29 cellular contexts compared by ENCODE assay signal in genomic region chr17:34991606-34992005, GRCh38. TPM values are rescaled to one million over a fixed set of nuclear protein-coding genes. Genes with fewer than 3 reads are reported as not detected.
DNase-seq lines count a peak whose midpoint lies in the region; ATAC-seq and TF ChIP-seq lines count a peak whose summit lies in the region.
"Had no signal": no experiment of that assay in that cellular context is flagged by ENCODE, and none has a peak within 500 bp of the region (broad histone marks: within the 10 kb centered on the region; RNA-seq: fewer than 3 reads in every experiment).

No MANE protein-coding gene starts in this region.

- peaks cover 53 to 69% of the 10 kb centered on the region in 2 donors for H3K36me3 Mint-ChIP-seq in CD14-positive monocyte

- H3K4me1 ChIP-seq in prostate gland (replicated peaks): peaks cover 8% of the 10 kb centered on the region

- TF ChIP-seq CTCF in CD14-positive monocyte (IDR thresholded peaks at IDR 0.05): no peak
- TF ChIP-seq CTCF in VCaP (conservative IDR thresholded peaks at IDR 0.05): no peak
- no peak for TF ChIP-seq CTCF in prostate gland (IDR thresholded peaks at IDR 0.05)

- WGBS in prostate gland: 93% methylated on average over 3 of the region's 3 CpGs

- peaks cover 73% of the 10 kb centered on the region for H3K4me1 Mint-ChIP-seq in CD14-positive monocyte

- intact Hi-C loops in CD14-positive monocyte (cut with micrococcal nuclease): no loop called here
- intact Hi-C loops in prostate gland (cut with DNase I): no loop called here

- H3K27ac Mint-ChIP-seq in CD14-positive monocyte: peak overlapping the region; percentile 76 to 92 (median 90)
- H3K27ac Mint-ChIP-seq: activated CD4-positive, alpha-beta T cell treated with anti-CD3 and anti-CD28 coated beads, Interleukin-2, amount 10 ng/mL, durations not matched to agents 24 days and 14 days; activated naive CD8-positive, alpha-beta T cell treated with anti-CD3 and anti-CD28 coated beads, Interleukin-2, amount 50 U/mL, for 24 hours; stimulated activated naive B cell treated with anti-CD40 and anti-IgM and Interleukin-4, amounts not matched to agents 10 μg/mL and 1 μg/mL and 100 μg/mL, for 72 hours had no signal

- peak overlapping the region; percentile 99 for H3K27ac ChIP-seq in VCaP
- H3K27ac ChIP-seq in prostate gland: peak overlapping the region; percentile 73 to 78
- H3K27ac ChIP-seq: pancreas, thoracic aorta, vagina had no signal

- H3K9me3 ChIP-seq in prostate gland: no peaks in the 10 kb centered on the region
- H3K9me3 ChIP-seq: mucosa of descending colon, pancreas, thoracic aorta, vagina had no signal

- H3K4me3 Mint-ChIP-seq in CD14-positive monocyte: peak overlapping the region; percentile 56 to 83
- H3K4me3 Mint-ChIP-seq: activated CD4-positive, alpha-beta T cell treated with anti-CD3 and anti-CD28 coated beads, Interleukin-2, amount 10 ng/mL, durations not matched to agents 24 days and 14 days; activated naive CD8-positive, alpha-beta T cell treated with anti-CD3 and anti-CD28 coated beads, Interleukin-2, amount 50 U/mL, for 24 hours; stimulated activated naive B cell treated with anti-CD40 and anti-IgM and Interleukin-4, amounts not matched to agents 10 μg/mL and 1 μg/mL and 100 μg/mL, for 72 hours had no signal

- no peaks in the 10 kb centered on the region for H3K27me3 ChIP-seq in prostate gland (replicated peaks; ENCODE audit: insufficient read depth)
- H3K27me3 ChIP-seq: pancreas, vagina had no signal

- peak overlapping the region; percentile 17 for H3K4me3 ChIP-seq in Jurkat, Clone E6-1 (ENCODE audit: low read length)
- H3K4me3 ChIP-seq in prostate gland: no peak overlapping the region
- H3K4me3 ChIP-seq: mucosa of descending colon, pancreas, thoracic aorta, vagina had no signal

- DNase-seq in CD14-positive monocyte (ENCODE audit: low spot score) (no peak), prostate gland (ENCODE audit: low spot score) (no peak), SW480 (ENCODE audit: low spot score) (no peak), NCI-H2029 treated with DMSO at 0.1 percent for 48 hours (lab: John Stamatoyannopoulos, UW) (no peak)
- DNase-seq in Jurkat, Clone E6-1 (ENCODE audit: low read depth, low spot score): no peak
- DNase-seq: activated CD4-positive, alpha-beta T cell treated with anti-CD3 and anti-CD28 coated beads, Interleukin-2, amount 10 ng/mL, durations not matched to agents 24 days and 14 days; activated CD8-positive, alpha-beta memory T cell treated with anti-CD3 and anti-CD28 coated beads, Interleukin-2, amount 50 U/mL, for 48 hours; activated naive CD8-positive, alpha-beta T cell treated with anti-CD3 and anti-CD28 coated beads, Interleukin-2, amount 50 U/mL, for 24 hours; C1 segment of cervical spinal cord; Calu3; caudate nucleus; dermis blood vessel endothelial cell; Karpas-422; NCI-H1092; NCI-H1694 treated with DMSO at 0.1 percent for 48 hours; NCI-H510A treated with DMSO at 0.1 percent for 48 hours; right cardiac atrium; SHP77 treated with DMSO at 0.1 percent for 48 hours; stimulated activated CD4-positive, alpha-beta T cell treated with anti-CD3 and anti-CD28 coated beads, Interleukin-4, amount 100 ng/mL, for 4 hours; stimulated activated naive B cell treated with anti-CD40 and anti-IgM and Interleukin-4, amounts not matched to agents 10 μg/mL and 1 μg/mL and 100 μg/mL, for 72 hours; T-helper 9 cell had no signal

- H3K27me3 Mint-ChIP-seq in CD14-positive monocyte (ENCODE audit: low read depth in 3 of 3): no peaks in the 10 kb centered on the region
- H3K27me3 Mint-ChIP-seq: activated CD4-positive, alpha-beta T cell treated with anti-CD3 and anti-CD28 coated beads, Interleukin-2, amount 10 ng/mL, durations not matched to agents 24 days and 14 days; activated naive CD8-positive, alpha-beta T cell treated with anti-CD3 and anti-CD28 coated beads, Interleukin-2, amount 50 U/mL, for 24 hours; stimulated activated naive B cell treated with anti-CD40 and anti-IgM and Interleukin-4, amounts not matched to agents 10 μg/mL and 1 μg/mL and 100 μg/mL, for 72 hours had no signal

- ATAC-seq in HG03196 (IDR thresholded peaks at IDR 0.05; ENCODE audit: unreplicated experiment): no peak
- no peak for ATAC-seq in GM18519 (IDR thresholded peaks at IDR 0.05; ENCODE audit: low FRiP score, unreplicated experiment)
- ATAC-seq: activated naive CD8-positive, alpha-beta T cell treated with anti-CD3 and anti-CD28 coated beads, Interleukin-2, amount 50 U/mL, for 24 hours; Panc1; stimulated activated naive B cell treated with anti-CD40 and anti-IgM and Interleukin-4, amounts not matched to agents 10 μg/mL and 1 μg/mL and 100 μg/mL, for 72 hours had no signal

- no peak for TF ChIP-seq POLR2A in prostate gland (IDR thresholded peaks at IDR 0.05)

- H3K9me3 Mint-ChIP-seq in CD14-positive monocyte: no peaks in the 10 kb centered on the region
- H3K9me3 Mint-ChIP-seq: activated CD4-positive, alpha-beta T cell treated with anti-CD3 and anti-CD28 coated beads, Interleukin-2, amount 10 ng/mL, durations not matched to agents 24 days and 14 days; activated naive CD8-positive, alpha-beta T cell treated with anti-CD3 and anti-CD28 coated beads, Interleukin-2, amount 50 U/mL, for 24 hours; stimulated activated naive B cell treated with anti-CD40 and anti-IgM and Interleukin-4, amounts not matched to agents 10 μg/mL and 1 μg/mL and 100 μg/mL, for 72 hours had no signal

- no peaks in the 10 kb centered on the region for H3K36me3 ChIP-seq in prostate gland

RNA-seq across cellular contexts. Expression of gene LIG3, which starts 11.3 kb away (rescaled TPM):
- 1 to 10 TPM; 6.0 to 7.5 TPM for polyA plus RNA-seq in CD14-positive monocyte
- 48.8 TPM for polyA plus RNA-seq in Jurkat, Clone E6-1 (2012; ENCODE audit: insufficient read depth, insufficient read length)
- total RNA-seq in prostate gland: 10 to 100 TPM; 49.2 to 54.0 TPM

RNA-seq across cellular contexts. Expression of gene ZNF830, which starts 30.3 kb away (rescaled TPM):
- polyA plus RNA-seq in CD14-positive monocyte: 1 to 10 TPM; 4.2 to 4.7 TPM
- polyA plus RNA-seq in Jurkat, Clone E6-1 (2012; ENCODE audit: insufficient read depth, insufficient read length): 28.2 TPM
- 10 to 100 TPM; 15.0 to 21.0 TPM for total RNA-seq in prostate gland

RNA-seq across cellular contexts. Expression of gene CCT6B, which starts 30.3 kb away (rescaled TPM):
- polyA plus RNA-seq in CD14-positive monocyte: 1 to 10 TPM; 1.4 to 1.8 TPM
- polyA plus RNA-seq in Jurkat, Clone E6-1 (2012; ENCODE audit: insufficient read depth, insufficient read length): not detected
- total RNA-seq in prostate gland: 10 to 100 TPM in 1 of 2 donors, 1 to 10 TPM in 1; 7.1 to 11.9 TPM
